16 cellular contexts compared by ENCODE assay signal in genomic region chr15:52710710-52711107, GRCh38. TPM values are rescaled to one million over a fixed set of nuclear protein-coding genes. Genes with fewer than 3 reads are reported as not detected.
A peak's percentile ranks its signal among the peaks of the same experiment; 100 is the strongest.
DNase-seq lines count a peak whose midpoint lies in the region; ATAC-seq lines count a peak whose summit lies in the region.
"Had no signal": no experiment of that assay in that cellular context is flagged by ENCODE, and none has a peak within 500 bp of the region (broad histone marks: within the 10 kb centered on the region; RNA-seq: fewer than 3 reads in every experiment).

No MANE protein-coding gene starts in this region.

- ATAC-seq in stimulated activated naive CD8-positive, alpha-beta T cell treated with anti-CD3 and anti-CD28 coated beads, Interleukin-15, Interleukin-2, amounts not matched to agents 100 U/mL and 50 U/mL, for 24 hours = no peak
- peak; percentile 97 for ATAC-seq in activated T-helper 17 cell treated with anti-CD3 and anti-CD28 coated beads, Interleukin-2, amount 50 U/mL, for 72 hours (replicated peaks)
- peak; percentile 78 for ATAC-seq in stimulated activated naive CD8-positive, alpha-beta T cell treated with anti-CD3 and anti-CD28 coated beads, Interleukin-15, amount 100 ng/mL, for 72 hours
- ATAC-seq: SK-N-SH treated with all-trans-retinoic acid at 6 μM for 48 hours had no signal

- H3K4me3 Mint-ChIP-seq in stimulated activated naive CD8-positive, alpha-beta T cell treated with anti-CD3 and anti-CD28 coated beads, Interleukin-15, Interleukin-2, amounts not matched to agents 100 ng/mL and 50 ng/mL, for 24 hours = no peak overlapping the region
- peak overlapping the region in 2 of 4 donors; percentile 75 to 83 for H3K4me3 Mint-ChIP-seq in IgD-negative memory B cell
- peak overlapping the region; percentile 56 for H3K4me3 Mint-ChIP-seq in activated T-helper 17 cell treated with anti-CD3 and anti-CD28 coated beads, Interleukin-2, amount 50 U/mL, for 72 hours
- H3K4me3 Mint-ChIP-seq in stimulated activated naive CD8-positive, alpha-beta T cell treated with anti-CD3 and anti-CD28 coated beads, Interleukin-15, amount 100 ng/mL, for 72 hours = no peak overlapping the region

- H3K4me1 Mint-ChIP-seq in stimulated activated naive CD8-positive, alpha-beta T cell treated with anti-CD3 and anti-CD28 coated beads, Interleukin-15, Interleukin-2, amounts not matched to agents 100 ng/mL and 50 ng/mL, for 24 hours (ENCODE audit: low read depth) = peaks cover 11% of the 10 kb centered on the region
- peaks cover 32 to 49% (median 47%) of the 10 kb centered on the region in 3 donors for H3K4me1 Mint-ChIP-seq in IgD-negative memory B cell
- H3K4me1 Mint-ChIP-seq in activated T-helper 17 cell treated with anti-CD3 and anti-CD28 coated beads, Interleukin-2, amount 50 U/mL, for 72 hours = peaks cover 14% of the 10 kb centered on the region
- peaks cover 8% of the 10 kb centered on the region for H3K4me1 Mint-ChIP-seq in stimulated activated naive CD8-positive, alpha-beta T cell treated with anti-CD3 and anti-CD28 coated beads, Interleukin-15, amount 100 ng/mL, for 72 hours

- no peaks in the 10 kb centered on the region for H3K36me3 Mint-ChIP-seq in stimulated activated naive CD8-positive, alpha-beta T cell treated with anti-CD3 and anti-CD28 coated beads, Interleukin-15, Interleukin-2, amounts not matched to agents 100 ng/mL and 50 ng/mL, for 24 hours (ENCODE audit: low read depth)
- peaks cover 3% of the 10 kb centered on the region for H3K36me3 Mint-ChIP-seq in IgD-negative memory B cell
- H3K36me3 Mint-ChIP-seq in activated T-helper 17 cell treated with anti-CD3 and anti-CD28 coated beads, Interleukin-2, amount 50 U/mL, for 72 hours (ENCODE audit: low read depth) = no peaks in the 10 kb centered on the region

- no peak for DNase-seq in stimulated activated naive CD8-positive, alpha-beta T cell treated with anti-CD3 and anti-CD28 coated beads, Interleukin-15, Interleukin-2, amounts not matched to agents 100 U/mL and 50 U/mL, for 24 hours
- DNase-seq in stimulated activated naive CD8-positive, alpha-beta T cell treated with anti-CD3 and anti-CD28 coated beads, Interleukin-15, amount 100 ng/mL, for 72 hours = no peak
- DNase-seq in DMS153 treated with DMSO at 0.1 percent for 48 hours (lab: John Stamatoyannopoulos, UW; ENCODE audit: unreplicated experiment) (no peak), OCI-M1 (lab: John Stamatoyannopoulos, UW) (no peak), ACHN (no peak)
- DNase-seq: DMS153, KG1, MG63, NCI-H1105, NCI-H1694 treated with DMSO at 0.1 percent for 48 hours, Peyer's patch, Right ventricle myocardium superior had no signal

- in situ Hi-C loops in ACHN (cut with HindIII; ENCODE audit: low pct_ligation_motif_present, low pct_unique_long_range_greater_than_20kb, low sequenced_read_pairs) = no loop called here

- no peaks in the 10 kb centered on the region for H3K9me3 Mint-ChIP-seq in stimulated activated naive CD8-positive, alpha-beta T cell treated with anti-CD3 and anti-CD28 coated beads, Interleukin-15, Interleukin-2, amounts not matched to agents 100 ng/mL and 50 ng/mL, for 24 hours
- no peaks in the 10 kb centered on the region for H3K9me3 Mint-ChIP-seq in IgD-negative memory B cell
- no peaks in the 10 kb centered on the region for H3K9me3 Mint-ChIP-seq in activated T-helper 17 cell treated with anti-CD3 and anti-CD28 coated beads, Interleukin-2, amount 50 U/mL, for 72 hours
- H3K9me3 Mint-ChIP-seq in stimulated activated naive CD8-positive, alpha-beta T cell treated with anti-CD3 and anti-CD28 coated beads, Interleukin-15, amount 100 ng/mL, for 72 hours = no peaks in the 10 kb centered on the region

- H3K27ac Mint-ChIP-seq in stimulated activated naive CD8-positive, alpha-beta T cell treated with anti-CD3 and anti-CD28 coated beads, Interleukin-15, Interleukin-2, amounts not matched to agents 100 ng/mL and 50 ng/mL, for 24 hours = peak overlapping the region; percentile 23
- peak overlapping the region; percentile 43 to 96 (median 85) for H3K27ac Mint-ChIP-seq in IgD-negative memory B cell
- peak overlapping the region; percentile 90 for H3K27ac Mint-ChIP-seq in activated T-helper 17 cell treated with anti-CD3 and anti-CD28 coated beads, Interleukin-2, amount 50 U/mL, for 72 hours
- peak overlapping the region; percentile 49 to 86 for H3K27ac Mint-ChIP-seq in stimulated activated naive CD8-positive, alpha-beta T cell treated with anti-CD3 and anti-CD28 coated beads, Interleukin-15, amount 100 ng/mL, for 72 hours

- H3K27me3 Mint-ChIP-seq in stimulated activated naive CD8-positive, alpha-beta T cell treated with anti-CD3 and anti-CD28 coated beads, Interleukin-15, Interleukin-2, amounts not matched to agents 100 ng/mL and 50 ng/mL, for 24 hours = no peaks in the 10 kb centered on the region
- no peaks in the 10 kb centered on the region for H3K27me3 Mint-ChIP-seq in IgD-negative memory B cell
- H3K27me3 Mint-ChIP-seq in activated T-helper 17 cell treated with anti-CD3 and anti-CD28 coated beads, Interleukin-2, amount 50 U/mL, for 72 hours = no peaks in the 10 kb centered on the region
- H3K27me3 Mint-ChIP-seq in stimulated activated naive CD8-positive, alpha-beta T cell treated with anti-CD3 and anti-CD28 coated beads, Interleukin-15, amount 100 ng/mL, for 72 hours = peaks cover 7% of the 10 kb centered on the region

RNA-seq across cellular contexts. Expression of gene ATOSA, which starts 31.5 kb away (rescaled TPM):
- polyA plus RNA-seq in IgD-negative memory B cell = 29.0 TPM
- total RNA-seq in activated T-helper 17 cell treated with anti-CD3 and anti-CD28 coated beads, Interleukin-2, amount 50 U/mL, for 72 hours = 10 to 100 TPM; 30.7 to 40.6 TPM

Comparison
In these comparisons a context has a peak if more than half of its experiments do, and no peak if none do; other contexts are left out.
1. H3K27ac Mint-ChIP-seq: peak in every context shown above with its lines; median percentile 90 in activated T-helper 17 cell treated with anti-CD3 and anti-CD28 coated beads, Interleukin-2, amount 50 U/mL, for 72 hours; 85 in IgD-negative memory B cell; 68 in stimulated activated naive CD8-positive, alpha-beta T cell treated with anti-CD3 and anti-CD28 coated beads, Interleukin-15, amount 100 ng/mL, for 72 hours; 23 in stimulated activated naive CD8-positive, alpha-beta T cell treated with anti-CD3 and anti-CD28 coated beads, Interleukin-15, Interleukin-2, amounts not matched to agents 100 ng/mL and 50 ng/mL, for 24 hours.